ENCODE assay signal across 10 cellular contexts in genomic region chr5:98775962-98776687, GRCh38. TPM values are rescaled to one million over a fixed set of nuclear protein-coding genes. Genes with fewer than 3 reads are reported as not detected.
A peak's percentile ranks its signal among the peaks of the same experiment; 100 is the strongest.
DNase-seq lines count a peak whose midpoint lies in the region; ATAC-seq and FAIRE-seq lines count a peak whose summit lies in the region.
"Had no signal": no experiment of that assay in that cellular context is flagged by ENCODE, and none has a peak within 500 bp of the region (broad histone marks: within the 10 kb centered on the region; RNA-seq: fewer than 3 reads in every experiment).

No MANE protein-coding gene starts in this region.

- CTCF ChIA-PET in activated naive CD4-positive, alpha-beta T cell treated with anti-CD3 and anti-CD28 coated beads, Interleukin-2, amount 10 ng/mL, durations not matched to agents 7 days and 5 days (lab: Charles Lee): interaction anchor here (1.8 kb wide), 1 partner anchor 8 kb away, joined by 8 read pairs; no protein-coding TSS in a partner anchor

- H3K27ac Mint-ChIP-seq in activated naive CD4-positive, alpha-beta T cell treated with anti-CD3 and anti-CD28 coated beads, Interleukin-2, amount 10 ng/mL, durations not matched to agents 7 days and 5 days: no peak overlapping the region
- H3K27ac Mint-ChIP-seq in activated naive CD8-positive, alpha-beta T cell treated with anti-CD3 and anti-CD28 coated beads for 36 hours: no peak overlapping the region

- H3K4me3 ChIP-seq in iPS-20b (ENCODE audit: low read length): peak overlapping the region; percentile 93
- peak overlapping the region; percentile 86 to 98 for H3K4me3 ChIP-seq in stomach smooth muscle (ENCODE audit: low read length in 2 of 2)

- H3K9me3 ChIP-seq in iPS-20b (ENCODE audit: insufficient read depth, low read depth, low read length): no peaks in the 10 kb centered on the region
- no peaks in the 10 kb centered on the region for H3K9me3 ChIP-seq in stomach smooth muscle (ENCODE audit: control insufficient read depth in 2 of 2, low read length in 2 of 2)

- no peak for DNase-seq in activated naive CD4-positive, alpha-beta T cell treated with anti-CD3 and anti-CD28 coated beads, Interleukin-2, amount 10 ng/mL, durations not matched to agents 7 days and 5 days
- DNase-seq in activated naive CD4-positive, alpha-beta T cell treated with Interleukin-2 at 50 U/mL for 16 hours: no peak
- no peak for DNase-seq in activated naive CD8-positive, alpha-beta T cell treated with anti-CD3 and anti-CD28 coated beads for 36 hours
- no peak for DNase-seq in HTR-8/SVneo (ENCODE audit: insufficient read length, low spot score)
- DNase-seq in G401 (ENCODE audit: low spot score): no peak
- DNase-seq: DMS53, NCI-H510A had no signal

- ATAC-seq in HG02759 (IDR thresholded peaks at IDR 0.05; ENCODE audit: unreplicated experiment): no peak

- H3K9ac ChIP-seq in iPS-20b (ENCODE audit: low read depth, low read length) (no peak overlapping the region), stomach smooth muscle (ENCODE audit: low read length in 2 of 2) (peak overlapping the region; percentile 37 to 76)

- no peaks in the 10 kb centered on the region for H3K9me3 Mint-ChIP-seq in activated naive CD4-positive, alpha-beta T cell treated with anti-CD3 and anti-CD28 coated beads, Interleukin-2, amount 10 ng/mL, durations not matched to agents 7 days and 5 days
- no peaks in the 10 kb centered on the region for H3K9me3 Mint-ChIP-seq in activated naive CD8-positive, alpha-beta T cell treated with anti-CD3 and anti-CD28 coated beads for 36 hours

- no peak for FAIRE-seq in HTR-8/SVneo (lab: Jason Lieb, UNC)

- H3K36me3 ChIP-seq in iPS-20b (ENCODE audit: insufficient read depth, low read depth, low read length): peaks cover 20% of the 10 kb centered on the region
- peaks cover 6 to 11% of the 10 kb centered on the region in 2 donors for H3K36me3 ChIP-seq in stomach smooth muscle (ENCODE audit: control insufficient read depth in 2 of 2, insufficient read depth in 2 of 2, low read length in 2 of 2)

- H3K27ac ChIP-seq in iPS-20b (ENCODE audit: low read length) (no peak overlapping the region), stomach smooth muscle (ENCODE audit: low read length) (peak overlapping the region; percentile 77)

- H3K27me3 Mint-ChIP-seq in activated naive CD4-positive, alpha-beta T cell treated with anti-CD3 and anti-CD28 coated beads, Interleukin-2, amount 10 ng/mL, durations not matched to agents 7 days and 5 days: peaks cover 41% of the 10 kb centered on the region
- H3K27me3 Mint-ChIP-seq in activated naive CD8-positive, alpha-beta T cell treated with anti-CD3 and anti-CD28 coated beads for 36 hours: peaks cover 9% of the 10 kb centered on the region

- H3K4me1 ChIP-seq in iPS-20b (ENCODE audit: insufficient read depth, low read length) (peaks cover 14% of the 10 kb centered on the region), stomach smooth muscle (ENCODE audit: control insufficient read depth, insufficient read depth, low read length) (peaks cover 23% of the 10 kb centered on the region)

- H3K4me1 Mint-ChIP-seq in activated naive CD4-positive, alpha-beta T cell treated with anti-CD3 and anti-CD28 coated beads, Interleukin-2, amount 10 ng/mL, durations not matched to agents 7 days and 5 days: peaks cover 42% of the 10 kb centered on the region
- H3K4me1 Mint-ChIP-seq in activated naive CD8-positive, alpha-beta T cell treated with anti-CD3 and anti-CD28 coated beads for 36 hours: peaks cover 43% of the 10 kb centered on the region

- in situ Hi-C loops in G401 (cut with HindIII; ENCODE audit: low sequenced_read_pairs): no loop called here

- peaks cover 1% of the 10 kb centered on the region for H3K36me3 Mint-ChIP-seq in activated naive CD4-positive, alpha-beta T cell treated with anti-CD3 and anti-CD28 coated beads, Interleukin-2, amount 10 ng/mL, durations not matched to agents 7 days and 5 days
- H3K36me3 Mint-ChIP-seq in activated naive CD8-positive, alpha-beta T cell treated with anti-CD3 and anti-CD28 coated beads for 36 hours: peaks cover 3% of the 10 kb centered on the region

- peak overlapping the region; percentile 97 for H3K4me3 Mint-ChIP-seq in activated naive CD4-positive, alpha-beta T cell treated with anti-CD3 and anti-CD28 coated beads, Interleukin-2, amount 10 ng/mL, durations not matched to agents 7 days and 5 days
- H3K4me3 Mint-ChIP-seq in activated naive CD8-positive, alpha-beta T cell treated with anti-CD3 and anti-CD28 coated beads for 36 hours: peak overlapping the region; percentile 93

- H3K27me3 ChIP-seq in iPS-20b (ENCODE audit: insufficient read depth, low read length) (peaks cover 22% of the 10 kb centered on the region), stomach smooth muscle (ENCODE audit: control insufficient read depth in 1 of 2, insufficient read depth in 2 of 2, low read length in 2 of 2) (no peaks in the 10 kb centered on the region)

RNA-seq across cellular contexts. Expression of gene RGMB, which starts 2.7 kb away (rescaled TPM):
- total RNA-seq in activated naive CD8-positive, alpha-beta T cell treated with anti-CD3 and anti-CD28 coated beads for 36 hours: 1 to 10 TPM; 4.3 to 4.9 TPM
- total RNA-seq in G401 (2014; rRNA removed; shearing (Covaris generic)): 0.49 and 1.2 TPM in 2 replicates
